Comparison of ENCODE assay signal across 13 cellular contexts in genomic region chr19:47730521-47730889, GRCh38. TPM values are rescaled to one million over a fixed set of nuclear protein-coding genes. Genes with fewer than 3 reads are reported as not detected.
DNase-seq lines count a peak whose midpoint lies in the region; ATAC-seq and TF ChIP-seq lines count a peak whose summit lies in the region.
"Had no signal": no experiment of that assay in that cellular context is flagged by ENCODE, and none has a peak within 500 bp of the region (broad histone marks: within the 10 kb centered on the region; RNA-seq: fewer than 3 reads in every experiment).

No MANE protein-coding gene starts in this region.

- H3K27me3 ChIP-seq in breast epithelium = no peaks in the 10 kb centered on the region
- H3K27me3 ChIP-seq in neuronal stem cell (ENCODE audit: control insufficient read depth in 3 of 3, insufficient read depth in 3 of 3, low read depth in 1 of 3, low read length in 3 of 3) = peaks cover 0 to 3% (median 0%) of the 10 kb centered on the region in 3 experiments
- no peaks in the 10 kb centered on the region for H3K27me3 ChIP-seq in testis
- H3K27me3 ChIP-seq: SJCRH30 had no signal

- peak overlapping the region; percentile 35 for H2BK5ac ChIP-seq in neuronal stem cell (ENCODE audit: low read length)

- no peak for DNase-seq in stimulated activated naive CD8-positive, alpha-beta T cell treated with anti-CD3 and anti-CD28 coated beads, Interleukin-15, Interleukin-2, amounts not matched to agents 100 U/mL and 50 U/mL, for 24 hours
- DNase-seq in breast epithelium (ENCODE audit: low spot score in 2 of 2) (no peak), neuronal stem cell (ENCODE audit: low spot score) (no peak), mesenteric fat pad (ENCODE audit: low spot score) (no peak), testis (no peak), EL (no peak)
- DNase-seq: GOT3, NCI-H524 treated with DMSO at 0.1 percent for 48 hours, retina had no signal

- H2AK5ac ChIP-seq in neuronal stem cell (ENCODE audit: low read depth, low read length) = peak overlapping the region; percentile 81

- peaks cover 19% of the 10 kb centered on the region for H3K4me1 Mint-ChIP-seq in stimulated activated naive CD8-positive, alpha-beta T cell treated with anti-CD3 and anti-CD28 coated beads, Interleukin-15, Interleukin-2, amounts not matched to agents 100 ng/mL and 50 ng/mL, for 24 hours (ENCODE audit: low read depth)

- H3K4me3 Mint-ChIP-seq in stimulated activated naive CD8-positive, alpha-beta T cell treated with anti-CD3 and anti-CD28 coated beads, Interleukin-15, Interleukin-2, amounts not matched to agents 100 ng/mL and 50 ng/mL, for 24 hours = peak overlapping the region; percentile 52

- TF ChIP-seq CTCF in breast epithelium (IDR thresholded peaks at IDR 0.05) = no peak
- TF ChIP-seq CTCF in testis (IDR thresholded peaks at IDR 0.05) = no peak

- H3K4me1 ChIP-seq in breast epithelium = peaks cover 3 to 7% of the 10 kb centered on the region in 2 donors
- peaks cover 2 to 7% of the 10 kb centered on the region in 2 donors for H3K4me1 ChIP-seq in neuronal stem cell (ENCODE audit: control insufficient read depth in 2 of 2, insufficient read depth in 1 of 2, low read depth in 1 of 2, low read length in 2 of 2)
- peaks cover 9% of the 10 kb centered on the region for H3K4me1 ChIP-seq in testis
- H3K4me1 ChIP-seq: SJCRH30 had no signal

- H3K4me3 ChIP-seq in breast epithelium (peak overlapping the region in 1 of 3 donors; percentile 65), neuronal stem cell (ENCODE audit: low read length in 2 of 2) (no peak overlapping the region), testis (no peak overlapping the region)
- H3K4me3 ChIP-seq: SJCRH30 had no signal

- H2AFZ ChIP-seq in neuronal stem cell (ENCODE audit: low read length) = no peak overlapping the region

- no peaks in the 10 kb centered on the region for H3K9me3 Mint-ChIP-seq in stimulated activated naive CD8-positive, alpha-beta T cell treated with anti-CD3 and anti-CD28 coated beads, Interleukin-15, Interleukin-2, amounts not matched to agents 100 ng/mL and 50 ng/mL, for 24 hours

- no peak overlapping the region for H3K4me2 ChIP-seq in neuronal stem cell (ENCODE audit: insufficient read depth, low read length, poor library complexity, severe bottlenecking)

- H3K9ac ChIP-seq in neuronal stem cell (ENCODE audit: low read depth, low read length, poor library complexity) = peak overlapping the region; percentile 12

- intact Hi-C loops in breast epithelium (cut with DNase I; ENCODE audit: low total_unique reads) (no loop called here), testis (cut with DNase I; ENCODE audit: low total_unique reads) (no loop called here)

- H3K79me1 ChIP-seq in neuronal stem cell (ENCODE audit: low read depth, low read length) = peaks cover 4% of the 10 kb centered on the region

- no peak for TF ChIP-seq POLR2A in breast epithelium (IDR thresholded peaks at IDR 0.05)
- no peak for TF ChIP-seq POLR2A in testis (IDR thresholded peaks at IDR 0.05)

- no peak overlapping the region for H4K91ac ChIP-seq in neuronal stem cell (ENCODE audit: low read depth, low read length, poor library complexity)

- H3K36me3 ChIP-seq in breast epithelium (no peaks in the 10 kb centered on the region), neuronal stem cell (replicated peaks in 1 of 2; ENCODE audit: control insufficient read depth in 2 of 2, insufficient read depth in 2 of 2, low read length in 2 of 2) (peaks cover 0 to 2% of the 10 kb centered on the region in 2 donors), testis (ENCODE audit: low read depth, missing control alignments) (no peaks in the 10 kb centered on the region)
- H3K36me3 ChIP-seq: SJCRH30 had no signal

- H3K9me3 ChIP-seq in breast epithelium (no peaks in the 10 kb centered on the region), neuronal stem cell (replicated peaks in 1 of 2; ENCODE audit: control insufficient read depth in 2 of 2, insufficient read depth in 1 of 2, low read depth in 1 of 2, low read length in 2 of 2) (peaks cover 0 to 3% of the 10 kb centered on the region in 2 donors), testis (no peaks in the 10 kb centered on the region)
- H3K9me3 ChIP-seq: SJCRH30 had no signal

- H3K18ac ChIP-seq in neuronal stem cell (ENCODE audit: low read length) = no peak overlapping the region

- peak overlapping the region; percentile 73 for H3K23ac ChIP-seq in neuronal stem cell (ENCODE audit: low read depth, low read length, poor library complexity)

- H2BK120ac ChIP-seq in neuronal stem cell (ENCODE audit: low read depth, low read length) = no peak overlapping the region

- no peak for ATAC-seq in stimulated activated naive CD8-positive, alpha-beta T cell treated with anti-CD3 and anti-CD28 coated beads, Interleukin-15, Interleukin-2, amounts not matched to agents 100 U/mL and 50 U/mL, for 24 hours
- ATAC-seq in GM19463 (IDR thresholded peaks at IDR 0.05; ENCODE audit: unreplicated experiment) = no peak

- H3K27ac ChIP-seq in breast epithelium (peak overlapping the region; percentile 94 to 95), neuronal stem cell (replicated peaks; ENCODE audit: low read length) (no peak overlapping the region), testis (no peak overlapping the region)
- H3K27ac ChIP-seq: SJCRH30 had no signal

- H4K8ac ChIP-seq in neuronal stem cell (ENCODE audit: low read depth, low read length) = peak overlapping the region; percentile 96

- no peak overlapping the region for H3K27ac Mint-ChIP-seq in stimulated activated naive CD8-positive, alpha-beta T cell treated with anti-CD3 and anti-CD28 coated beads, Interleukin-15, Interleukin-2, amounts not matched to agents 100 ng/mL and 50 ng/mL, for 24 hours
- H3K27ac Mint-ChIP-seq: CD14-positive monocyte had no signal

- peaks cover 31% of the 10 kb centered on the region for H3K27me3 Mint-ChIP-seq in stimulated activated naive CD8-positive, alpha-beta T cell treated with anti-CD3 and anti-CD28 coated beads, Interleukin-15, Interleukin-2, amounts not matched to agents 100 ng/mL and 50 ng/mL, for 24 hours

- no peak overlapping the region for H3K4ac ChIP-seq in neuronal stem cell (ENCODE audit: low read length)

- no peak overlapping the region for H3K14ac ChIP-seq in neuronal stem cell (ENCODE audit: low read length)

- peak overlapping the region; percentile 9 for H2BK15ac ChIP-seq in neuronal stem cell (ENCODE audit: low read length)

- no peaks in the 10 kb centered on the region for H3K36me3 Mint-ChIP-seq in stimulated activated naive CD8-positive, alpha-beta T cell treated with anti-CD3 and anti-CD28 coated beads, Interleukin-15, Interleukin-2, amounts not matched to agents 100 ng/mL and 50 ng/mL, for 24 hours (ENCODE audit: low read depth)
- H3K36me3 Mint-ChIP-seq: CD14-positive monocyte had no signal

- no CpG with 5 or more reads among the region's 8 CpGs for WGBS in neuronal stem cell (ENCODE audit: extremely low coverage in 2 of 2, insufficient read length in 2 of 2, insufficient replicate concordance in 1 of 2), 2 donors
- WGBS in testis, 2 donors = 58 to 66% methylated on average over 8 of the region's 8 CpGs

- H2BK12ac ChIP-seq in neuronal stem cell (ENCODE audit: low read length) = peak overlapping the region; percentile 86

RNA-seq across cellular contexts. Expression of gene NOP53, which starts 14.8 kb away (rescaled TPM):
- total RNA-seq in breast epithelium = 100 to 1,000 TPM; 391 to 498 (median 457) TPM
- polyA plus RNA-seq in neuronal stem cell (2013, experiment 1 of 2) = 401 TPM
- 405 TPM for polyA plus RNA-seq in neuronal stem cell (2013, experiment 2 of 2)
- total RNA-seq in mesenteric fat pad = 194 TPM
- total RNA-seq in testis = 100 to 1,000 TPM; 166 to 325 TPM
- polyA plus RNA-seq in testis (ENCODE audit: insufficient read depth, low read depth, low replicate concordance) = 309 TPM

RNA-seq across cellular contexts. Expression of gene EHD2, which starts 17.3 kb away (rescaled TPM):
- total RNA-seq in breast epithelium (100 to 1,000 TPM in 1 of 3 donors, 10 to 100 TPM in 2; 38.8 to 121 (median 67.2) TPM), mesenteric fat pad (327 TPM), testis (10 to 100 TPM; 26.8 to 33.9 TPM)
- 2.5 TPM for polyA plus RNA-seq in neuronal stem cell (2013, experiment 1 of 2)
- 2.3 TPM for polyA plus RNA-seq in neuronal stem cell (2013, experiment 2 of 2)
- 37.0 TPM for polyA plus RNA-seq in testis (ENCODE audit: insufficient read depth, low read depth, low replicate concordance)
- polyA plus RNA-seq: CD14-positive monocyte had no signal

RNA-seq across cellular contexts. Expression of gene SELENOW, which starts 48.0 kb away (rescaled TPM):
- 100 to 1,000 TPM; 297 to 525 (median 450) TPM for total RNA-seq in breast epithelium
- 198 TPM for polyA plus RNA-seq in neuronal stem cell (2013, experiment 1 of 2)
- polyA plus RNA-seq in neuronal stem cell (2013, experiment 2 of 2) = 189 TPM
- 232 TPM for total RNA-seq in mesenteric fat pad
- total RNA-seq in testis = 100 to 1,000 TPM; 170 to 194 TPM
- 197 TPM for polyA plus RNA-seq in testis (ENCODE audit: insufficient read depth, low read depth, low replicate concordance)

Comparison
In these comparisons a context has a peak if more than half of its experiments do, and no peak if none do; other contexts are left out.
1. H3K27ac ChIP-seq: peak in breast epithelium (2 of 2); none in neuronal stem cell (single experiment) and testis (0 of 2).